18 cellular contexts compared by ENCODE assay signal in the genomic region with DNA sequence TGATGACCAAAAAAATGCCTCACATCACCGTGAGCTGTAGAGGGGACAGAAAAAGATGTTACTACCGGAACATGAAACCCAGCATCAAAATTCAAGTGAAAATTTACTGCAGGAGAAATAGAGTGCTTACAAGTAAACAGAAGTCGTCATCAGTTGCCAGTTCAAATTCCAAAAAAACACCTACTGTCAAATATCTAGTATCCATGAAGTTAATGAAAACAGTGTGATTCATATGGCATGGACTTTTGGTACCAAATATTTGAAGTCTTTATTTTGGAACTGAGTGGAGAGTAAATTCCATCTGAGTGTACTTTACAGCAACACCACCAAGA.
A peak's percentile ranks its signal among the peaks of the same experiment; 100 is the strongest.
DNase-seq lines count a peak whose midpoint lies in the region; ATAC-seq and TF ChIP-seq lines count a peak whose summit lies in the region.
"Had no signal": no experiment of that assay in that cellular context is flagged by ENCODE, and none has a peak within 500 bp of the region (broad histone marks: within the 10 kb centered on the region; RNA-seq: fewer than 3 reads in every experiment).

No MANE protein-coding gene starts in this region.

- H3K36me3 ChIP-seq in OCI-LY3 (replicated peaks; ENCODE audit: low read depth, low read length) (no peaks in the 10 kb centered on the region), liver (ENCODE audit: control insufficient read depth in 4 of 4, insufficient read depth in 3 of 4, low read depth in 1 of 4, low read length in 3 of 4) (no peaks in the 10 kb centered on the region)
- H3K36me3 ChIP-seq: BE2C, BLaER1 had no signal

- H3K9me3 ChIP-seq in OCI-LY3 (ENCODE audit: insufficient read depth, low read length): peaks cover 6% of the 10 kb centered on the region; the same call in 1 of the 2 replicates
- H3K9me3 ChIP-seq in liver (ENCODE audit: control insufficient read depth in 4 of 4, low read length in 3 of 4): no peaks in the 10 kb centered on the region
- no peaks in the 10 kb centered on the region for H3K9me3 ChIP-seq in right cardiac atrium (ENCODE audit: control insufficient read depth, low read length)
- H3K9me3 ChIP-seq: BE2C, BLaER1 had no signal

- CTCF ChIA-PET in activated CD8-positive, alpha-beta memory T cell treated with anti-CD3 and anti-CD28 coated beads, Interleukin-2, amount 10 ng/mL, durations not matched to agents 7 days and 5 days (lab: Charles Lee): interaction anchor here (1.3 to 2.0 kb wide), 2 partner anchors 13 to 1457 kb away, joined by 3 to 5 read pairs; no protein-coding TSS in a partner anchor

- H3K4me1 Mint-ChIP-seq in endothelial cell (ENCODE audit: unreplicated experiment): no peaks in the 10 kb centered on the region
- H3K4me1 Mint-ChIP-seq in activated CD8-positive, alpha-beta memory T cell treated with anti-CD3 and anti-CD28 coated beads, Interleukin-2, amount 10 ng/mL, durations not matched to agents 7 days and 5 days: no peaks in the 10 kb centered on the region
- H3K4me1 Mint-ChIP-seq: CD14-positive monocyte; CD4-positive, alpha-beta memory T cell; CD4-positive, CD25-positive, alpha-beta regulatory T cell; CD8-positive, alpha-beta memory T cell had no signal

- H4K20me1 ChIP-seq in OCI-LY3 (ENCODE audit: insufficient read depth, low read length): no peaks in the 10 kb centered on the region
- H4K20me1 ChIP-seq: BLaER1 had no signal

- H3K9me3 Mint-ChIP-seq in endothelial cell (ENCODE audit: unreplicated experiment): no peaks in the 10 kb centered on the region
- no peaks in the 10 kb centered on the region for H3K9me3 Mint-ChIP-seq in activated CD8-positive, alpha-beta memory T cell treated with anti-CD3 and anti-CD28 coated beads, Interleukin-2, amount 10 ng/mL, durations not matched to agents 7 days and 5 days (ENCODE audit: low read depth)

- intact Hi-C loops in right cardiac atrium (cut with DNase I): no loop called here

- peak overlapping the region; percentile 63; the same call in 1 of the 2 replicates for H2AFZ ChIP-seq in OCI-LY3 (ENCODE audit: low read depth, low read length)

- H3K27me3 Mint-ChIP-seq in endothelial cell (ENCODE audit: unreplicated experiment): no peaks in the 10 kb centered on the region
- H3K27me3 Mint-ChIP-seq in activated CD8-positive, alpha-beta memory T cell treated with anti-CD3 and anti-CD28 coated beads, Interleukin-2, amount 10 ng/mL, durations not matched to agents 7 days and 5 days: no peaks in the 10 kb centered on the region
- H3K27me3 Mint-ChIP-seq: CD4-positive, CD25-positive, alpha-beta regulatory T cell; CD8-positive, alpha-beta memory T cell had no signal

- no peaks in the 10 kb centered on the region for H3K79me2 ChIP-seq in OCI-LY3 (ENCODE audit: low read length)

- peak; percentile 12 for ATAC-seq in left lobe of liver
- no peak for ATAC-seq in right cardiac atrium
- no peak for ATAC-seq in activated CD8-positive, alpha-beta memory T cell treated with anti-CD3 and anti-CD28 coated beads, Interleukin-2, amount 10 ng/mL, durations not matched to agents 7 days and 5 days
- no peak for ATAC-seq in GM19324 (IDR thresholded peaks at IDR 0.05; ENCODE audit: low FRiP score, unreplicated experiment)

- no peak overlapping the region for H3K4me3 Mint-ChIP-seq in endothelial cell (ENCODE audit: unreplicated experiment)
- no peak overlapping the region for H3K4me3 Mint-ChIP-seq in activated CD8-positive, alpha-beta memory T cell treated with anti-CD3 and anti-CD28 coated beads, Interleukin-2, amount 10 ng/mL, durations not matched to agents 7 days and 5 days
- H3K4me3 Mint-ChIP-seq: CD14-positive monocyte; CD4-positive, alpha-beta memory T cell; CD4-positive, CD25-positive, alpha-beta regulatory T cell; CD8-positive, alpha-beta memory T cell had no signal

- H3K4me3 ChIP-seq in OCI-LY3 (ENCODE audit: low read length) (0 out of 2 replicates have a peak overlapping the region, but pooled peaks have one; percentile 36), liver (ENCODE audit: low read depth in 1 of 3, low read length in 3 of 3) (peak overlapping the region in 1 of 3 donors; percentile 33), right cardiac atrium (ENCODE audit: low read length) (no peak overlapping the region)
- H3K4me3 ChIP-seq: BLaER1, GM12878 had no signal

- DNase-seq in left lobe of liver (ENCODE audit: low spot score) (no peak), endothelial cell (ENCODE audit: low spot score) (no peak), right cardiac atrium (no peak)
- DNase-seq in activated CD8-positive, alpha-beta memory T cell treated with anti-CD3 and anti-CD28 coated beads, Interleukin-2, amount 10 ng/mL, durations not matched to agents 7 days and 5 days: no peak
- DNase-seq: 8988T; CD4-positive, alpha-beta memory T cell; CD8-positive, alpha-beta memory T cell; DMS 273 treated with DMSO at 0.1 percent for 48 hours; DMS79; GDM1 had no signal

- H3K27me3 ChIP-seq in OCI-LY3 (ENCODE audit: low read depth, low read length) (no peaks in the 10 kb centered on the region), liver (ENCODE audit: control insufficient read depth in 4 of 4, insufficient read depth in 4 of 4, low read length in 3 of 4) (no peaks in the 10 kb centered on the region), right cardiac atrium (ENCODE audit: control insufficient read depth, insufficient read depth) (no peaks in the 10 kb centered on the region)
- H3K27me3 ChIP-seq: BE2C, BLaER1 had no signal

- 32% methylated on average over 3 of the region's 3 CpGs for WGBS in liver
- WGBS in right cardiac atrium: 74% methylated on average over 3 of the region's 3 CpGs

- TF ChIP-seq RAD21 in liver (IDR thresholded peaks at IDR 0.05): no peak

- H3K27ac ChIP-seq in OCI-LY3 (ENCODE audit: low read length): no peak overlapping the region
- no peak overlapping the region for H3K27ac ChIP-seq in liver (ENCODE audit: low read depth in 1 of 2, low read length in 2 of 2)
- no peak overlapping the region for H3K27ac ChIP-seq in right cardiac atrium (ENCODE audit: low read length)
- H3K27ac ChIP-seq: BLaER1 had no signal

- TF ChIP-seq CTCF in OCI-LY3 (IDR thresholded peaks at IDR 0.05; ENCODE audit: low read depth, low read length) (no peak), liver (IDR thresholded peaks at IDR 0.05; ENCODE audit: low read depth, low read length, missing input control) (no peak), endothelial cell (IDR thresholded peaks at IDR 0.05; ENCODE audit: unreplicated experiment) (no peak)

- no peak overlapping the region for H3K27ac Mint-ChIP-seq in endothelial cell (ENCODE audit: unreplicated experiment)
- no peak overlapping the region for H3K27ac Mint-ChIP-seq in activated CD8-positive, alpha-beta memory T cell treated with anti-CD3 and anti-CD28 coated beads, Interleukin-2, amount 10 ng/mL, durations not matched to agents 7 days and 5 days
- H3K27ac Mint-ChIP-seq: CD14-positive monocyte; CD4-positive, alpha-beta memory T cell; CD4-positive, CD25-positive, alpha-beta regulatory T cell; CD8-positive, alpha-beta memory T cell had no signal

- peak overlapping the region; percentile 63 for H3K4me2 ChIP-seq in OCI-LY3 (ENCODE audit: low read length)
- H3K4me2 ChIP-seq: BLaER1 had no signal

- no peak overlapping the region for H3K9ac ChIP-seq in OCI-LY3 (ENCODE audit: low read length)
- H3K9ac ChIP-seq in liver (ENCODE audit: low read depth in 1 of 2, low read length in 2 of 2): no peak overlapping the region
- H3K9ac ChIP-seq: BLaER1 had no signal

- H3K36me3 Mint-ChIP-seq in endothelial cell (ENCODE audit: low read depth, unreplicated experiment): no peaks in the 10 kb centered on the region
- no peaks in the 10 kb centered on the region for H3K36me3 Mint-ChIP-seq in activated CD8-positive, alpha-beta memory T cell treated with anti-CD3 and anti-CD28 coated beads, Interleukin-2, amount 10 ng/mL, durations not matched to agents 7 days and 5 days
- H3K36me3 Mint-ChIP-seq: CD14-positive monocyte; CD4-positive, alpha-beta memory T cell; CD4-positive, CD25-positive, alpha-beta regulatory T cell; CD8-positive, alpha-beta memory T cell had no signal

- H3K4me1 ChIP-seq in OCI-LY3 (ENCODE audit: low read length) (peaks cover 7% of the 10 kb centered on the region), liver (ENCODE audit: control insufficient read depth in 4 of 4, insufficient read depth in 4 of 4, low read length in 3 of 4) (no peaks in the 10 kb centered on the region), right cardiac atrium (ENCODE audit: control insufficient read depth, insufficient read depth, low read length) (no peaks in the 10 kb centered on the region)
- H3K4me1 ChIP-seq: BLaER1 had no signal

TF ChIP-seq in liver, 16 proteins besides CTCF, POLR2A, EP300 and RAD21:
- no peak for TF ChIP-seq EGR1 (IDR thresholded peaks at IDR 0.05; ENCODE audit: low read depth in 2 of 2)
- no peak for TF ChIP-seq TAF1 (conservative IDR thresholded peaks at IDR 0.05)
- TF ChIP-seq NR2F2 (IDR thresholded peaks at IDR 0.05): no peak
- no peak for TF ChIP-seq FOXA2 (IDR thresholded peaks at IDR 0.05)
- TF ChIP-seq, protein P1, sequence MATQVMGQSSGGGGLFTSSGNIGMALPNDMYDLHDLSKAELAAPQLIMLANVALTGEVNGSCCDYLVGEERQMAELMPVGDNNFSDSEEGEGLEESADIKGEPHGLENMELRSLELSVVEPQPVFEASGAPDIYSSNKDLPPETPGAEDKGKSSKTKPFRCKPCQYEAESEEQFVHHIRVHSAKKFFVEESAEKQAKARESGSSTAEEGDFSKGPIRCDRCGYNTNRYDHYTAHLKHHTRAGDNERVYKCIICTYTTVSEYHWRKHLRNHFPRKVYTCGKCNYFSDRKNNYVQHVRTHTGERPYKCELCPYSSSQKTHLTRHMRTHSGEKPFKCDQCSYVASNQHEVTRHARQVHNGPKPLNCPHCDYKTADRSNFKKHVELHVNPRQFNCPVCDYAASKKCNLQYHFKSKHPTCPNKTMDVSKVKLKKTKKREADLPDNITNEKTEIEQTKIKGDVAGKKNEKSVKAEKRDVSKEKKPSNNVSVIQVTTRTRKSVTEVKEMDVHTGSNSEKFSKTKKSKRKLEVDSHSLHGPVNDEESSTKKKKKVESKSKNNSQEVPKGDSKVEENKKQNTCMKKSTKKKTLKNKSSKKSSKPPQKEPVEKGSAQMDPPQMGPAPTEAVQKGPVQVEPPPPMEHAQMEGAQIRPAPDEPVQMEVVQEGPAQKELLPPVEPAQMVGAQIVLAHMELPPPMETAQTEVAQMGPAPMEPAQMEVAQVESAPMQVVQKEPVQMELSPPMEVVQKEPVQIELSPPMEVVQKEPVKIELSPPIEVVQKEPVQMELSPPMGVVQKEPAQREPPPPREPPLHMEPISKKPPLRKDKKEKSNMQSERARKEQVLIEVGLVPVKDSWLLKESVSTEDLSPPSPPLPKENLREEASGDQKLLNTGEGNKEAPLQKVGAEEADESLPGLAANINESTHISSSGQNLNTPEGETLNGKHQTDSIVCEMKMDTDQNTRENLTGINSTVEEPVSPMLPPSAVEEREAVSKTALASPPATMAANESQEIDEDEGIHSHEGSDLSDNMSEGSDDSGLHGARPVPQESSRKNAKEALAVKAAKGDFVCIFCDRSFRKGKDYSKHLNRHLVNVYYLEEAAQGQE (IDR thresholded peaks at IDR 0.05): no peak
- peak in 1 of 2 donors; percentile 44 for TF ChIP-seq GABPA (IDR thresholded peaks at IDR 0.05 in 1 of 2, conservative IDR thresholded peaks at IDR 0.05 in 1 of 2)
- TF ChIP-seq HNF4A (conservative IDR thresholded peaks at IDR 0.05): peak; percentile 28 to 70
